Comparison of ENCODE assay signal across 10 cellular contexts in genomic region chrX:13029831-13030771, GRCh38. TPM values are rescaled to one million over a fixed set of nuclear protein-coding genes. Genes with fewer than 3 reads are reported as not detected.
DNase-seq lines count a peak whose midpoint lies in the region; ATAC-seq and TF ChIP-seq lines count a peak whose summit lies in the region.
"Had no signal": no experiment of that assay in that cellular context is flagged by ENCODE, and none has a peak within 500 bp of the region (broad histone marks: within the 10 kb centered on the region; RNA-seq: fewer than 3 reads in every experiment).

No MANE protein-coding gene starts in this region.

- peak overlapping the region; percentile 74 to 94 (median 90) for H3K27ac Mint-ChIP-seq in CD4-positive, alpha-beta memory T cell
- peak overlapping the region; percentile 70 for H3K27ac Mint-ChIP-seq in central memory CD8-positive, alpha-beta T cell (ENCODE audit: low read depth)

- H3K4me1 ChIP-seq in CD4-positive, alpha-beta memory T cell (ENCODE audit: insufficient read depth, low read length): peaks cover 67% of the 10 kb centered on the region
- peaks cover 7% of the 10 kb centered on the region for H3K4me1 ChIP-seq in mucosa of descending colon (ENCODE audit: low read depth)
- H3K4me1 ChIP-seq in tibial artery: peaks cover 0 to 15% (median 4%) of the 10 kb centered on the region in 4 donors

- peaks cover 41 to 71% (median 57%) of the 10 kb centered on the region in 4 donors for H3K4me1 Mint-ChIP-seq in CD4-positive, alpha-beta memory T cell
- peaks cover 50% of the 10 kb centered on the region for H3K4me1 Mint-ChIP-seq in central memory CD8-positive, alpha-beta T cell

- no peak for ATAC-seq in central memory CD8-positive, alpha-beta T cell (replicated peaks; ENCODE audit: extremely low read depth, poor library complexity, severe bottlenecking)
- ATAC-seq in mucosa of descending colon (peak; percentile 86), HG02840 (IDR thresholded peaks at IDR 0.05; ENCODE audit: low FRiP score, unreplicated experiment) (no peak), GM19351 (IDR thresholded peaks at IDR 0.05; ENCODE audit: unreplicated experiment) (no peak)

- H3K9me3 ChIP-seq in CD4-positive, alpha-beta memory T cell (ENCODE audit: control insufficient read depth in 1 of 2, low read length in 2 of 2): no peaks in the 10 kb centered on the region
- no peaks in the 10 kb centered on the region for H3K9me3 ChIP-seq in mucosa of descending colon
- no peaks in the 10 kb centered on the region for H3K9me3 ChIP-seq in tibial artery
- H3K9me3 ChIP-seq: adrenal gland had no signal

- peak in 2 of 5 donors; percentile 31 to 37 for DNase-seq in CD4-positive, alpha-beta memory T cell
- DNase-seq in M059J (ENCODE audit: low read depth) (peak; percentile 63), mucosa of descending colon (peak in 1 of 3 donors; percentile 84), tibial artery (no peak)
- DNase-seq in central memory CD8-positive, alpha-beta T cell (ENCODE audit: low spot score in 2 of 2): no peak
- no peak for DNase-seq in stimulated activated CD4-positive, alpha-beta T cell treated with anti-CD3 and anti-CD28 coated beads, Interleukin-4, amount 100 ng/mL, for 24 hours
- DNase-seq: NCI-H1092 had no signal

- no peaks in the 10 kb centered on the region for H3K27me3 Mint-ChIP-seq in CD4-positive, alpha-beta memory T cell
- H3K27me3 Mint-ChIP-seq in central memory CD8-positive, alpha-beta T cell: no peaks in the 10 kb centered on the region

- peak overlapping the region in 1 of 2 donors; percentile 0 for H3K4me3 ChIP-seq in CD4-positive, alpha-beta memory T cell (ENCODE audit: low read length in 2 of 2)
- H3K4me3 ChIP-seq in mucosa of descending colon (no peak overlapping the region), tibial artery (no peak overlapping the region)

- CTCF ChIA-PET in CD4-positive, alpha-beta memory T cell (lab: Charles Lee; ENCODE audit: partially characterized antibody): interaction anchor here (0.9 to 1.5 kb wide), 7 partner anchors 22 to 80 kb away, joined by 3 to 9 read pairs (median 6); no protein-coding TSS in a partner anchor

- peak overlapping the region in 7 of 8 donors; percentile 18 to 79 (median 65) for H3K4me3 Mint-ChIP-seq in CD4-positive, alpha-beta memory T cell
- peak overlapping the region; percentile 48 for H3K4me3 Mint-ChIP-seq in central memory CD8-positive, alpha-beta T cell

- peak overlapping the region; percentile 42 for H3K27ac ChIP-seq in CD4-positive, alpha-beta memory T cell (ENCODE audit: low read depth, low read length)
- no peak overlapping the region for H3K27ac ChIP-seq in tibial artery

- TF ChIP-seq CTCF in mucosa of descending colon (IDR thresholded peaks at IDR 0.05): no peak
- TF ChIP-seq CTCF in tibial artery (IDR thresholded peaks at IDR 0.05): no peak

- no peaks in the 10 kb centered on the region for H3K9me3 Mint-ChIP-seq in CD4-positive, alpha-beta memory T cell
- H3K9me3 Mint-ChIP-seq in central memory CD8-positive, alpha-beta T cell: no peaks in the 10 kb centered on the region

- H3K36me3 ChIP-seq in CD4-positive, alpha-beta memory T cell (ENCODE audit: insufficient read depth, low read length): no peaks in the 10 kb centered on the region
- H3K36me3 ChIP-seq in mucosa of descending colon (ENCODE audit: low read depth) (no peaks in the 10 kb centered on the region), tibial artery (no peaks in the 10 kb centered on the region)
- H3K36me3 ChIP-seq: adrenal gland had no signal

- H3K36me3 Mint-ChIP-seq in CD4-positive, alpha-beta memory T cell: no peaks in the 10 kb centered on the region
- H3K36me3 Mint-ChIP-seq in central memory CD8-positive, alpha-beta T cell (ENCODE audit: insufficient read depth): peaks cover 3% of the 10 kb centered on the region

- POLR2A ChIA-PET in CD4-positive, alpha-beta memory T cell (lab: Charles Lee; ENCODE audit: partially characterized antibody): interaction anchor here (0.7 to 13.7 kb wide), 22 partner anchors 11 to 83 kb away, joined by 3 to 218 read pairs (median 10); partner anchors contain the start of gene TMSB4X

- H3K27me3 ChIP-seq in CD4-positive, alpha-beta memory T cell (ENCODE audit: insufficient read depth, low read length): no peaks in the 10 kb centered on the region
- no peaks in the 10 kb centered on the region for H3K27me3 ChIP-seq in tibial artery
- H3K27me3 ChIP-seq: adrenal gland had no signal

- intact Hi-C loops in CD4-positive, alpha-beta memory T cell (cut with micrococcal nuclease): loop anchor here (2.0 kb wide), 1 partner anchor 21 kb away; no protein-coding TSS in a partner anchor
- intact Hi-C loops in mucosa of descending colon (cut with DNase I, micrococcal nuclease): no loop called here
- intact Hi-C loops in tibial artery (cut with DNase I; ENCODE audit: low total_unique reads): no loop called here

RNA-seq across cellular contexts. Expression of gene FAM9C, which starts 14.3 kb away (rescaled TPM):
- not detected for total RNA-seq in CD4-positive, alpha-beta memory T cell
- under 1 TPM in 1 of 2 donors, not detected in 1; 0.34 TPM for polyA plus RNA-seq in CD4-positive, alpha-beta memory T cell
- not detected in 2 replicates for total RNA-seq in M059J (2014; rRNA removed; shearing (Covaris generic))
- total RNA-seq in mucosa of descending colon: under 1 TPM in 1 of 3 donors, not detected in 2; 0.13 TPM

RNA-seq across cellular contexts. Expression of gene TMSB4X, which starts 55.2 kb away (rescaled TPM):
- 1,000 to 10,000 TPM; 4,851 to 5,116 TPM for total RNA-seq in CD4-positive, alpha-beta memory T cell
- over 10,000 TPM; 27,942 to 36,115 TPM for polyA plus RNA-seq in CD4-positive, alpha-beta memory T cell
- total RNA-seq in M059J (2014; rRNA removed; shearing (Covaris generic)): 5,809 and 7,639 TPM in 2 replicates
- 1,000 to 10,000 TPM; 2,288 to 5,392 (median 5,014) TPM for total RNA-seq in mucosa of descending colon
